ENCODE assay signal across 10 cellular contexts in the genomic region with DNA sequence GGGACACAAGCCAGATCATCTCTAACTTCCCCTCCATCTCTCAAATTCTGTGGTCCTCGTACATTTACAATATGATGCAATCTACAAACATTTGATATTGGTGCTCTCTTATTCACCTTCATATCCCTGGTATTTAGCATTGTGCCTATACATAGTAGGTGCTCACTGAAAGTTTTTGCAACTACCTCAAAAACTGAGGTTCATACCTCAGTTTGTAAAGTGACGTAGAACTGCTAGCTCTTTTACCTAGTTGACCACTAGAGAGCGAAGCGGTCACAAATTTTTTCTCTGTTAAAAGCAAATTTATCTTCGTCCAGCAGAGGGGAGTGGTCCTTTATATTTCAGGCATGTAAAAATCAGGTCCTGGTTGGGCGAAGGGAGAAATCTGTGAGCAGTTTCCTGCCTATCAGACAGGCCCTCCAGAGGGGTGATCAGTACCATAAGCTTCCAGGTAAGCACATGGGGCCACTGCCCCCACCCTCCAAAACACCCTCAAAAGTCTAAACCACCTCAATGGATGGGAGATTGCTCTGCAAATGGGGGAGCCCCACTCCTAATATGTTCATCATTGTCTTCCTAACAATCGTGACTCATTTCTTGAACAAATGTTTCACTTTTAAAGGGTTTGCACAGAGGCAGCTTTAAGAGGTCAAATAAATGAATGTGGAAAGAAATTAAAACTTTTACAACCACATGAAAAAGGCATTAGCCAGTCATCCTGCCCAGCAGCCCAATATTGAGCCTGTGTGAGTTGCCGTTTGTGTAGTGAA. TPM values are rescaled to one million over a fixed set of nuclear protein-coding genes. Genes with fewer than 3 reads are reported as not detected.
DNase-seq lines count a peak whose midpoint lies in the region; ATAC-seq, FAIRE-seq and TF ChIP-seq lines count a peak whose summit lies in the region.
"Had no signal": no experiment of that assay in that cellular context is flagged by ENCODE, and none has a peak within 500 bp of the region (broad histone marks: within the 10 kb centered on the region; RNA-seq: fewer than 3 reads in every experiment).

No MANE protein-coding gene starts in this region.

- peaks cover 8% of the 10 kb centered on the region for H3K4me1 ChIP-seq in OCI-LY1 (ENCODE audit: insufficient read depth, low read length, severe bottlenecking)

- H3K27ac ChIP-seq in OCI-LY1 (ENCODE audit: low read depth, low read length, poor library complexity, severe bottlenecking), result no peak overlapping the region

- H3K36me3 ChIP-seq in OCI-LY1 (ENCODE audit: insufficient read depth, low read length), result no peaks in the 10 kb centered on the region

- no peak overlapping the region for H3K4me3 ChIP-seq in OCI-LY1 (ENCODE audit: low read depth, low read length, poor library complexity, severe bottlenecking)

- no peaks in the 10 kb centered on the region for H3F3A ChIP-seq in OCI-LY1 (ENCODE audit: insufficient read depth, low read length)

- H3K9me3 ChIP-seq in OCI-LY1 (ENCODE audit: low read length), result no peaks in the 10 kb centered on the region

- FAIRE-seq in HTR-8/SVneo (lab: Jason Lieb, UNC), result peak; percentile 26
- FAIRE-seq: colon had no signal

- H3K27me3 ChIP-seq in OCI-LY1 (ENCODE audit: insufficient read depth, low read length), result no peaks in the 10 kb centered on the region; the same call in 1 of the 2 replicates

- DNase-seq in Daoy (ENCODE audit: low read depth), result peak; percentile 69
- peak; percentile 71 for DNase-seq in HTR-8/SVneo (ENCODE audit: insufficient read length, low spot score)
- peak; percentile 74 for DNase-seq in amniotic epithelial cell (ENCODE audit: low read depth)
- peak; percentile 45 for DNase-seq in iPS-NIHi11 (ENCODE audit: low spot score)
- DNase-seq in stimulated activated CD8-positive, alpha-beta memory T cell treated with anti-CD3 and anti-CD28 coated beads, Interleukin-12 subunit alpha, Interleukin-12 subunit beta, amount 100 ng/mL, for 4 hours (ENCODE audit: low read depth), result peak; percentile 22

- H3K4me2 ChIP-seq in OCI-LY1 (ENCODE audit: low read length), result peak overlapping the region; percentile 37; the same call in 1 of the 2 replicates

- H4K20me1 ChIP-seq in OCI-LY1 (ENCODE audit: insufficient read depth, low read length), result no peaks in the 10 kb centered on the region

- peak overlapping the region; percentile 8; the same call in 1 of the 2 replicates for H3K9ac ChIP-seq in OCI-LY1 (ENCODE audit: low read length)

- ATAC-seq in GM19467 (IDR thresholded peaks at IDR 0.05; ENCODE audit: unreplicated experiment) (peak; percentile 60), HG02588 (IDR thresholded peaks at IDR 0.05; ENCODE audit: unreplicated experiment) (no peak)

- H3K9me2 ChIP-seq in OCI-LY1 (ENCODE audit: low read depth, low read length), result no peaks in the 10 kb centered on the region

- no peak overlapping the region for H2AFZ ChIP-seq in OCI-LY1 (ENCODE audit: low read length)

- H3K79me2 ChIP-seq in OCI-LY1 (ENCODE audit: insufficient read depth, low read length), result no peaks in the 10 kb centered on the region

- peak; percentile 97 for TF ChIP-seq CTCF in OCI-LY1 (IDR thresholded peaks at IDR 0.05; ENCODE audit: low read length)

RNA-seq across cellular contexts. Expression of a gene that starts 10.6 kb away (rescaled TPM):
- total RNA-seq in Daoy (2014; rRNA removed; shearing (Covaris generic)), result 27.0 and 33.1 TPM in 2 replicates

RNA-seq across cellular contexts. Expression of a gene that starts 29.4 kb away (rescaled TPM):
- 0.57 TPM in 1 of 2 replicates, not detected in the other for total RNA-seq in Daoy (2014; rRNA removed; shearing (Covaris generic))
- total RNA-seq: urinary bladder had no signal

Comparison
In these comparisons a context has a peak if more than half of its experiments do, and no peak if none do; other contexts are left out.
1. DNase-seq: peak in every context shown above with its lines; median percentile 74 in amniotic epithelial cell; 71 in HTR-8/SVneo; 69 in Daoy; 45 in iPS-NIHi11; 22 in stimulated activated CD8-positive, alpha-beta memory T cell treated with anti-CD3 and anti-CD28 coated beads, Interleukin-12 subunit alpha, Interleukin-12 subunit beta, amount 100 ng/mL, for 4 hours.